In genomic region chr3:52983828-52984227, GRCh38 we compare ENCODE assay signal across 8 cellular contexts.
DNase-seq lines count a peak whose midpoint lies in the region; ATAC-seq and TF ChIP-seq lines count a peak whose summit lies in the region.

No MANE protein-coding gene starts in this region.

- peak overlapping the region; percentile 91 to 97 for H3K27ac Mint-ChIP-seq in activated naive CD4-positive, alpha-beta T cell treated with anti-CD3 and anti-CD28 coated beads, Interleukin-2, amount 50 U/mL, for 72 hours

- H3K36me3 Mint-ChIP-seq in activated naive CD4-positive, alpha-beta T cell treated with anti-CD3 and anti-CD28 coated beads, Interleukin-2, amount 50 U/mL, for 72 hours: peaks cover 4 to 6% of the 10 kb centered on the region in 2 donors

- no peak for DNase-seq in Right ventricle myocardium superior
- no peak for DNase-seq in right cardiac atrium
- DNase-seq in activated naive CD4-positive, alpha-beta T cell treated with anti-CD3 and anti-CD28 coated beads, Interleukin-2, amount 50 U/mL, for 72 hours (ENCODE audit: low spot score in 2 of 2): no peak
- DNase-seq in omental fat pad (ENCODE audit: low spot score): no peak
- DNase-seq in NOMO-1 treated with dmso at 0.1 percent for 144 hours (lab: John Stamatoyannopoulos, UW; ENCODE audit: unreplicated experiment): no peak
- DNase-seq in central memory CD4-positive, alpha-beta T cell: no peak
- DNase-seq in cerebellum (ENCODE audit: low spot score): no peak

- ATAC-seq in Right ventricle myocardium superior (ENCODE audit: poor library complexity) (peak; percentile 53), right cardiac atrium (no peak), HG03097 (IDR thresholded peaks at IDR 0.05; ENCODE audit: low FRiP score, unreplicated experiment) (peak; percentile 3), omental fat pad (ENCODE audit: low FRiP score) (no peak)
- peak in 1 of 2 donors; percentile 30 for ATAC-seq in activated naive CD4-positive, alpha-beta T cell treated with anti-CD3 and anti-CD28 coated beads, Interleukin-2, amount 50 U/mL, for 72 hours

- no peak overlapping the region for H3K27ac ChIP-seq in right cardiac atrium (ENCODE audit: low read length)

- intact Hi-C loops in Right ventricle myocardium superior (cut with DNase I) (no loop called here), right cardiac atrium (cut with DNase I) (no loop called here)

- H3K4me3 ChIP-seq in right cardiac atrium (ENCODE audit: low read length): no peak overlapping the region

- H3K9me3 ChIP-seq in right cardiac atrium (ENCODE audit: control insufficient read depth, low read length): no peaks in the 10 kb centered on the region

- H3K27me3 ChIP-seq in right cardiac atrium (ENCODE audit: control insufficient read depth, insufficient read depth): no peaks in the 10 kb centered on the region

- TF ChIP-seq CTCF in omental fat pad (IDR thresholded peaks at IDR 0.05): no peak

- peaks cover 1% of the 10 kb centered on the region for H3K4me1 ChIP-seq in right cardiac atrium (ENCODE audit: control insufficient read depth, insufficient read depth, low read length)

- H3K9me3 Mint-ChIP-seq in activated naive CD4-positive, alpha-beta T cell treated with anti-CD3 and anti-CD28 coated beads, Interleukin-2, amount 50 U/mL, for 72 hours: peaks cover 0 to 3% of the 10 kb centered on the region in 2 donors

Comparison
In these comparisons a context has a peak if more than half of its experiments do, and no peak if none do; other contexts are left out.
1. ATAC-seq: peak in Right ventricle myocardium superior (single experiment) and HG03097 (single experiment); none in right cardiac atrium (0 of 2) and omental fat pad (single experiment).